ENCODE assay signal across 9 cellular contexts in the genomic region with DNA sequence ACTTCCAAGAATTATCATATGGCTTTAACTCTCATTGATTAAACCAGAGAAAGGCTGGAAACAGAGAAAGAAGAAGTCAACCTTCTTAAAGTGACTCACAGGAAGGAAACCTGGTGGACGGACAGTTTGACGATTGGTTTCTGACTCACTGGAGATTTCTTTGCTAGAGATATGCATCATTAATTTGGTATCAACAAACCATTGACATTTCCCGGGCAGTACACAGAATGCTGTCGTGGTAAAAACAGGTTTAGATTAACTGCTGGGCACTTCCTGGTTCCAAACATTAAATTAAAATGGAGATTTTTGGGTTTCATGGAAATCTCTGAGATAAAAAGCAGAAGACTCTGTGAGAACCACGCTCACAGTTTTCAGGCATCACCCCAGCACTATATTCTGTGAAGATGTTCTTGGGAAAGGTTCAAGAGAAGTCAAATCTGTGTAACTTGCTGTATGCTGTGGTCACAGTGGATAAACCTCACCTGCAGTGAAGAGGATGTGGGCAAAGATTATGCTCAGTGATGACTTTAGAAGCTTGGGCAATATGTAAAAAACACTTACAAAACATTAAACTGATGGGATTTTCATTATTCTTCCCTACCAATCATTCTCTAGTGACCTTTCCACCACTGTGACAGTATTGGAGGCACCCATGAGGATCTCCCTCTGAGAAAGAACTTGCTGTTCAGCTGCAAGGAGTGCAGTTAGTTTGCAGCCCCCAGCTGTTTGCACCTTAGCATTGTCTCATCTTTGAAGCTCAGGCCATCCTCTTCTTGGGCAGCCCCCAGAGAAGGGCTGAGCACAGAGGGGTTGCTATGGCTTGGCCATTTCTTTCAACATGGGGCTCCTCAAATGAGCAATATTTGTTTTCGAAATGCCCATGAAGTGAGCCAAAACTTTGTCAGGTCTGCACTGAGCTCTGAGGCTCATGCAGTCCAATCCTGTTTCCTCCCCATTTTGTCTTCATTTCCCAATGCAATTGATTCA.
DNase-seq lines count a peak whose midpoint lies in the region; ATAC-seq, FAIRE-seq and TF ChIP-seq lines count a peak whose summit lies in the region.
"Had no signal": no experiment of that assay in that cellular context is flagged by ENCODE, and none has a peak within 500 bp of the region (broad histone marks: within the 10 kb centered on the region; RNA-seq: fewer than 3 reads in every experiment).

No MANE protein-coding gene starts in this region.

- peak; percentile 77 for ATAC-seq in naive thymus-derived CD4-positive, alpha-beta T cell

- peaks cover 15% of the 10 kb centered on the region for H3K36me3 Mint-ChIP-seq in activated T-helper 1 cell treated with anti-CD3 and anti-CD28 coated beads, Interleukin-12 subunit alpha, Interleukin-12 subunit beta, Interleukin-2, Interleukin-4 antibody, amounts not matched to agents 30 ng/mL and 10 ng/mL and 1 ng/mL, durations not matched to agents 14 hours and 24 hours and 36 hours (ENCODE audit: low read depth)
- peaks cover 0 to 14% (median 4%) of the 10 kb centered on the region in 5 donors for H3K36me3 Mint-ChIP-seq in naive thymus-derived CD4-positive, alpha-beta T cell

- H3K27ac Mint-ChIP-seq in activated T-helper 1 cell treated with anti-CD3 and anti-CD28 coated beads, Interleukin-12 subunit alpha, Interleukin-12 subunit beta, Interleukin-2, Interleukin-4 antibody, amounts not matched to agents 30 ng/mL and 10 ng/mL and 1 ng/mL, durations not matched to agents 14 hours and 24 hours and 36 hours, result peak overlapping the region; percentile 98
- H3K27ac Mint-ChIP-seq in naive thymus-derived CD4-positive, alpha-beta T cell, result peak overlapping the region; percentile 89 to 99 (median 97)

- DNase-seq in GM12864 (ENCODE audit: low read depth) (peak; percentile 69), H4 (ENCODE audit: low spot score) (peak; percentile 37), MM.1S (peak; percentile 53), putamen (ENCODE audit: low spot score) (no peak), kidney (no peak), SHP77 (lab: John Stamatoyannopoulos, UW) (no peak)
- DNase-seq in activated T-helper 1 cell treated with anti-CD3 and anti-CD28 coated beads, Interleukin-12 subunit alpha, Interleukin-12 subunit beta, Interleukin-2, Interleukin-4 antibody, amounts not matched to agents 30 ng/mL and 10 ng/mL and 1 ng/mL, durations not matched to agents 14 hours and 24 hours and 36 hours (ENCODE audit: low spot score), result peak; percentile 55
- DNase-seq in naive thymus-derived CD4-positive, alpha-beta T cell, result peak in 8 of 9 donors; percentile 42 to 88 (median 82)

- no peaks in the 10 kb centered on the region for H3K9me2 ChIP-seq in MM.1S (replicated peaks; ENCODE audit: insufficient read depth, low read length)

- H3K27me3 Mint-ChIP-seq in activated T-helper 1 cell treated with anti-CD3 and anti-CD28 coated beads, Interleukin-12 subunit alpha, Interleukin-12 subunit beta, Interleukin-2, Interleukin-4 antibody, amounts not matched to agents 30 ng/mL and 10 ng/mL and 1 ng/mL, durations not matched to agents 14 hours and 24 hours and 36 hours (ENCODE audit: insufficient read depth), result no peaks in the 10 kb centered on the region
- no peaks in the 10 kb centered on the region for H3K27me3 Mint-ChIP-seq in naive thymus-derived CD4-positive, alpha-beta T cell

- H3K27me3 ChIP-seq in MM.1S (replicated peaks; ENCODE audit: insufficient read depth, low read length), result no peaks in the 10 kb centered on the region
- no peaks in the 10 kb centered on the region for H3K27me3 ChIP-seq in naive thymus-derived CD4-positive, alpha-beta T cell (ENCODE audit: control insufficient read depth in 2 of 2, insufficient read depth in 2 of 2, low read length in 2 of 2)

- H3K4me2 ChIP-seq in MM.1S (ENCODE audit: low read depth, low read length), result peak overlapping the region; percentile 12; the same call in 1 of the 2 replicates

- H3K4me1 Mint-ChIP-seq in activated T-helper 1 cell treated with anti-CD3 and anti-CD28 coated beads, Interleukin-12 subunit alpha, Interleukin-12 subunit beta, Interleukin-2, Interleukin-4 antibody, amounts not matched to agents 30 ng/mL and 10 ng/mL and 1 ng/mL, durations not matched to agents 14 hours and 24 hours and 36 hours (ENCODE audit: low read depth), result peaks cover 87% of the 10 kb centered on the region
- peaks cover 64 to 94% (median 92%) of the 10 kb centered on the region in 7 donors for H3K4me1 Mint-ChIP-seq in naive thymus-derived CD4-positive, alpha-beta T cell

- peaks cover 24% of the 10 kb centered on the region for H3K4me1 ChIP-seq in MM.1S (ENCODE audit: low read length)
- peaks cover 58 to 67% of the 10 kb centered on the region in 2 donors for H3K4me1 ChIP-seq in naive thymus-derived CD4-positive, alpha-beta T cell (ENCODE audit: control insufficient read depth in 2 of 2, insufficient read depth in 2 of 2, low read length in 2 of 2)
- H3K4me1 ChIP-seq in kidney (ENCODE audit: control insufficient read depth in 1 of 2, insufficient read depth in 1 of 2, low read depth in 1 of 2, low read length in 2 of 2), result peaks cover 0 to 7% of the 10 kb centered on the region in 2 donors

- TF ChIP-seq CTCF in GM12864 (IDR thresholded peaks at IDR 0.05; ENCODE audit: low read depth, low read length, missing control alignments) (no peak), MM.1S (IDR thresholded peaks at IDR 0.05; ENCODE audit: low read length) (no peak), kidney (IDR thresholded peaks at IDR 0.05; ENCODE audit: borderline replicate concordance, extremely low read depth, insufficient read depth) (no peak)

- H3K9ac ChIP-seq in MM.1S (ENCODE audit: low read length) (no peak overlapping the region), kidney (ENCODE audit: low read length in 2 of 2) (no peak overlapping the region)

- H3K4me3 Mint-ChIP-seq in activated T-helper 1 cell treated with anti-CD3 and anti-CD28 coated beads, Interleukin-12 subunit alpha, Interleukin-12 subunit beta, Interleukin-2, Interleukin-4 antibody, amounts not matched to agents 30 ng/mL and 10 ng/mL and 1 ng/mL, durations not matched to agents 14 hours and 24 hours and 36 hours, result peak overlapping the region; percentile 77
- peak overlapping the region; percentile 58 to 89 (median 72) for H3K4me3 Mint-ChIP-seq in naive thymus-derived CD4-positive, alpha-beta T cell

- H3K9me3 Mint-ChIP-seq in activated T-helper 1 cell treated with anti-CD3 and anti-CD28 coated beads, Interleukin-12 subunit alpha, Interleukin-12 subunit beta, Interleukin-2, Interleukin-4 antibody, amounts not matched to agents 30 ng/mL and 10 ng/mL and 1 ng/mL, durations not matched to agents 14 hours and 24 hours and 36 hours, result peaks cover 9% of the 10 kb centered on the region
- H3K9me3 Mint-ChIP-seq in naive thymus-derived CD4-positive, alpha-beta T cell, result peaks cover 0 to 11% (median 0%) of the 10 kb centered on the region in 11 donors

- CTCF ChIA-PET in naive thymus-derived CD4-positive, alpha-beta T cell (lab: Charles Lee), result interaction anchor here (0.7 to 1.8 kb wide), 8 partner anchors 11 to 285 kb away, joined by 3 to 8 read pairs (median 4); no protein-coding TSS in a partner anchor

- no peaks in the 10 kb centered on the region for H3K36me3 ChIP-seq in MM.1S (replicated peaks; ENCODE audit: insufficient read depth, low read length)
- no peaks in the 10 kb centered on the region for H3K36me3 ChIP-seq in naive thymus-derived CD4-positive, alpha-beta T cell (ENCODE audit: control insufficient read depth in 2 of 3, insufficient read depth in 3 of 3, low read length in 3 of 3)
- no peaks in the 10 kb centered on the region for H3K36me3 ChIP-seq in kidney (ENCODE audit: control insufficient read depth in 1 of 2, insufficient read depth in 2 of 2, low read length in 2 of 2)

- FAIRE-seq in kidney (lab: Jason Lieb, UNC), result no peak
- FAIRE-seq: TTC549 had no signal

- peak overlapping the region; percentile 30; the same call in 1 of the 2 replicates for H3K27ac ChIP-seq in MM.1S (ENCODE audit: low read length)
- H3K27ac ChIP-seq in naive thymus-derived CD4-positive, alpha-beta T cell (ENCODE audit: low read depth, low read length), result peak overlapping the region; percentile 75
- no peak overlapping the region for H3K27ac ChIP-seq in kidney (ENCODE audit: low read depth in 2 of 2, low read length in 2 of 2)

- H3K4me3 ChIP-seq in GM12864 (ENCODE audit: low read depth, low read length), result no peak overlapping the region
- no peak overlapping the region for H3K4me3 ChIP-seq in MM.1S (ENCODE audit: low read length)
- peak overlapping the region; percentile 38 for H3K4me3 ChIP-seq in naive thymus-derived CD4-positive, alpha-beta T cell (ENCODE audit: low read length)
- no peak overlapping the region for H3K4me3 ChIP-seq in kidney (ENCODE audit: low read length in 2 of 2)

- no peaks in the 10 kb centered on the region for H4K20me1 ChIP-seq in MM.1S (ENCODE audit: insufficient read depth, low read length)

- no peaks in the 10 kb centered on the region; the same call in 1 of the 2 replicates for H3F3A ChIP-seq in MM.1S (ENCODE audit: insufficient read depth, low read length)

- intact Hi-C loops in activated T-helper 1 cell treated with anti-CD3 and anti-CD28 coated beads, Interleukin-12 subunit alpha, Interleukin-12 subunit beta, Interleukin-2, Interleukin-4 antibody, amounts not matched to agents 30 ng/mL and 10 ng/mL and 1 ng/mL, durations not matched to agents 14 hours and 24 hours and 36 hours (cut with micrococcal nuclease), result loop anchor here (1.0 kb wide), 9 partner anchors 11 to 99 kb away; no protein-coding TSS in a partner anchor
- intact Hi-C loops in naive thymus-derived CD4-positive, alpha-beta T cell (cut with micrococcal nuclease), result loop anchor here (1.0 kb wide), 6 partner anchors 11 to 88 kb away; partner anchors contain the start of gene CD44 (in 1 of the 2)
- intact Hi-C loops in kidney (cut with DNase I), result no loop called here

- H3K9me3 ChIP-seq in MM.1S (replicated peaks; ENCODE audit: insufficient read depth, low read length), result no peaks in the 10 kb centered on the region
- H3K9me3 ChIP-seq in naive thymus-derived CD4-positive, alpha-beta T cell (ENCODE audit: control insufficient read depth in 2 of 3, low read length in 3 of 3), result no peaks in the 10 kb centered on the region
- H3K9me3 ChIP-seq in kidney (ENCODE audit: control insufficient read depth in 1 of 2, low read length in 2 of 2), result no peaks in the 10 kb centered on the region

- no peaks in the 10 kb centered on the region for H3K79me2 ChIP-seq in MM.1S (ENCODE audit: low read length)

- H2AFZ ChIP-seq in MM.1S (ENCODE audit: low read length), result 0 out of 2 replicates have a peak overlapping the region, but pooled peaks have one; percentile 12

- POLR2A ChIA-PET in naive thymus-derived CD4-positive, alpha-beta T cell (lab: Charles Lee), result interaction anchor here (0.7 to 7.7 kb wide), 19 partner anchors 9 to 161 kb away, joined by 3 to 66 read pairs (median 3); partner anchors contain the start of gene CD44

Comparison
In these comparisons a context has a peak if more than half of its experiments do, and no peak if none do; other contexts are left out.
1. DNase-seq: peak in GM12864 (single experiment), H4 (single experiment), MM.1S (single experiment), activated T-helper 1 cell treated with anti-CD3 and anti-CD28 coated beads, Interleukin-12 subunit alpha, Interleukin-12 subunit beta, Interleukin-2, Interleukin-4 antibody, amounts not matched to agents 30 ng/mL and 10 ng/mL and 1 ng/mL, durations not matched to agents 14 hours and 24 hours and 36 hours (single experiment) and naive thymus-derived CD4-positive, alpha-beta T cell (8 of 9); none in putamen (single experiment), kidney (single experiment) and SHP77 (0 of 2).
2. H3K27ac ChIP-seq: peak in MM.1S (single experiment) and naive thymus-derived CD4-positive, alpha-beta T cell (single experiment); none in kidney (0 of 2).